In the genomic region with DNA sequence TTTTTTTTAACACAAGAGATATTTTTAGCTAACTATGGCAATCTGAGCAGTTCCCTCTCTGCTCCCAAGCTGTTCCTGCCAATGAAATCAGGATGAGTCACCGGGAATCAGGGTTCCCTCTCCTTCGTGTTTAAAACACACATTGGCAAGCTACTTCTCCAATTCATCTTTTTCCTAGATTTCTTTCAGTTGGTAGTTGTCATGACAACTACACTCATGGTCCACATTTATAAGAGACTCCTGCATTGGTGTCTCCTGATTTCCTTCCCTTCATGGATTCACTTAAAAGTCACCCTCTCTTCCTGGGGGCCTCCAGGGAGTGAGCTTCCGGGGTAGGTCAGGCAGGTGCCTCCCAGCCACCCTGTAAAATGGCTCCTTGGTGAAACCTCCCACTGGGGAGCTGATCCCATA, we compare ENCODE assay signal across 7 cellular contexts.
DNase-seq lines count a peak whose midpoint lies in the region; FAIRE-seq and TF ChIP-seq lines count a peak whose summit lies in the region.

No MANE protein-coding gene starts in this region.

- peak overlapping the region; percentile 2 for H3K4me3 ChIP-seq in astrocyte (ENCODE audit: insufficient read depth, low read depth, low read length)
- no peak overlapping the region for H3K4me3 ChIP-seq in kidney epithelial cell (ENCODE audit: low read depth, low read length)

- H3K4me1 Mint-ChIP-seq in astrocyte (ENCODE audit: low read depth, unreplicated experiment) = peaks cover 62% of the 10 kb centered on the region

- peaks cover 71% of the 10 kb centered on the region for H3K4me1 ChIP-seq in astrocyte (ENCODE audit: insufficient read depth, low read length)

- H2AFZ ChIP-seq in astrocyte (ENCODE audit: low read depth, low read length) = no peak overlapping the region

- no peaks in the 10 kb centered on the region for H3K27me3 ChIP-seq in astrocyte (ENCODE audit: insufficient read depth, low read length)
- no peaks in the 10 kb centered on the region for H3K27me3 ChIP-seq in kidney epithelial cell (ENCODE audit: control insufficient read depth, insufficient read depth, low read length)

- peaks cover 16% of the 10 kb centered on the region for H3K36me3 Mint-ChIP-seq in astrocyte (ENCODE audit: low read depth, unreplicated experiment)

- peak overlapping the region; percentile 76 for H3K9ac ChIP-seq in astrocyte (ENCODE audit: low read length)

- no peaks in the 10 kb centered on the region for H3K36me3 ChIP-seq in astrocyte (ENCODE audit: insufficient read depth, low read length)
- H3K36me3 ChIP-seq in kidney epithelial cell (ENCODE audit: control insufficient read depth, insufficient read depth, low read length) = no peaks in the 10 kb centered on the region

- peak overlapping the region; percentile 90 for H3K27ac ChIP-seq in astrocyte (ENCODE audit: low read depth, low read length)

- DNase-seq in HT-29 (ENCODE audit: low spot score) (peak; percentile 29), astrocyte (ENCODE audit: low read depth) (peak; percentile 98), kidney epithelial cell (ENCODE audit: low read depth) (peak; percentile 81), stromal cell of bone marrow (ENCODE audit: low read depth) (peak; percentile 98), DMS79 treated with DMSO at 0.1 percent for 48 hours (lab: John Stamatoyannopoulos, UW) (no peak), DMS114 treated with DMSO at 0.1 percent for 48 hours (lab: John Stamatoyannopoulos, UW; ENCODE audit: unreplicated experiment) (no peak)
- DNase-seq in stimulated activated CD4-positive, alpha-beta T cell treated with anti-CD3 and anti-CD28 coated beads, Interleukin-4, amount 100 ng/mL, for 4 hours = no peak

- H4K20me1 ChIP-seq in astrocyte (ENCODE audit: insufficient read depth, low read length) = no peaks in the 10 kb centered on the region

- peak overlapping the region; percentile 52 for H3K4me2 ChIP-seq in astrocyte (ENCODE audit: low read length)

- no peaks in the 10 kb centered on the region for H3K27me3 Mint-ChIP-seq in astrocyte (ENCODE audit: low read depth, unreplicated experiment)

- TF ChIP-seq CTCF in astrocyte (IDR thresholded peaks at IDR 0.05; ENCODE audit: insufficient read depth, low read depth, low read length) (no peak), kidney epithelial cell (IDR thresholded peaks at IDR 0.05; ENCODE audit: insufficient read depth, low read length, poor library complexity, severe bottlenecking) (no peak)

- peak overlapping the region; percentile 97 for H3K27ac Mint-ChIP-seq in astrocyte (ENCODE audit: unreplicated experiment)

- H3K9me3 ChIP-seq in astrocyte (ENCODE audit: insufficient read depth, low read depth, low read length) = no peaks in the 10 kb centered on the region

- H3K9me3 Mint-ChIP-seq in astrocyte (ENCODE audit: unreplicated experiment) = no peaks in the 10 kb centered on the region

- FAIRE-seq in astrocyte (lab: Jason Lieb, UNC) = peak; percentile 99

- no peaks in the 10 kb centered on the region for H3K79me2 ChIP-seq in astrocyte (ENCODE audit: insufficient read depth, low read length)

- peak overlapping the region; percentile 47 for H3K4me3 Mint-ChIP-seq in astrocyte (ENCODE audit: unreplicated experiment)

Comparison
In these comparisons a context has a peak if more than half of its experiments do, and no peak if none do; other contexts are left out.
1. DNase-seq: peak in HT-29 (single experiment), astrocyte (single experiment), kidney epithelial cell (single experiment) and stromal cell of bone marrow (single experiment); none in DMS79 treated with DMSO at 0.1 percent for 48 hours (single experiment), DMS114 treated with DMSO at 0.1 percent for 48 hours (single experiment) and stimulated activated CD4-positive, alpha-beta T cell treated with anti-CD3 and anti-CD28 coated beads, Interleukin-4, amount 100 ng/mL, for 4 hours (0 of 2).